In genomic region chr11:64331569-64332371, GRCh38 we compare ENCODE assay signal across 8 cellular contexts. TPM values are rescaled to one million over a fixed set of nuclear protein-coding genes. Genes with fewer than 3 reads are reported as not detected.
A peak's percentile ranks its signal among the peaks of the same experiment; 100 is the strongest.
DNase-seq lines count a peak whose midpoint lies in the region; ATAC-seq and TF ChIP-seq lines count a peak whose summit lies in the region.

No MANE protein-coding gene starts in this region.

- H3K79me2 ChIP-seq in GM23338 (replicated peaks; ENCODE audit: insufficient read depth): no peaks in the 10 kb centered on the region

- H3K27ac ChIP-seq in GM23338 (ENCODE audit: low read depth): no peak overlapping the region

- H3K36me3 Mint-ChIP-seq in GM23338 (ENCODE audit: low read depth): no peaks in the 10 kb centered on the region
- no peaks in the 10 kb centered on the region for H3K36me3 Mint-ChIP-seq in stimulated activated memory B cell treated with anti-CD40 and anti-IgM and Interleukin-4, amounts not matched to agents 10 μg/mL and 1 μg/mL and 100 μg/mL, for 72 hours

- DNase-seq in DMS153 (lab: John Stamatoyannopoulos, UW) (peak; percentile 70), GM23338 (ENCODE audit: low spot score) (peak; percentile 71), NCI-H2029 (lab: John Stamatoyannopoulos, UW) (peak; percentile 82), dermis blood vessel endothelial cell (peak; percentile 85), mesenteric fat pad (ENCODE audit: low spot score) (peak; percentile 90)
- peak; percentile 77 for DNase-seq in activated CD4-positive, CD25-positive, alpha-beta regulatory T cell treated with anti-CD3 and anti-CD28 coated beads, Interleukin-2, amount 50 U/mL, for 72 hours

- H3K27me3 ChIP-seq in GM23338 (ENCODE audit: insufficient read depth): no peaks in the 10 kb centered on the region

- no peaks in the 10 kb centered on the region for H3K9me3 Mint-ChIP-seq in GM23338
- peaks cover 3% of the 10 kb centered on the region for H3K9me3 Mint-ChIP-seq in stimulated activated memory B cell treated with anti-CD40 and anti-IgM and Interleukin-4, amounts not matched to agents 10 μg/mL and 1 μg/mL and 100 μg/mL, for 72 hours

- H2AFZ ChIP-seq in GM23338: peak overlapping the region; percentile 59

- ATAC-seq in GM23338 (peak; percentile 90), HG03135 (IDR thresholded peaks at IDR 0.05; ENCODE audit: unreplicated experiment) (no peak)
- peak; percentile 90 for ATAC-seq in stimulated activated memory B cell treated with anti-CD40 and anti-IgM and Interleukin-4, amounts not matched to agents 10 μg/mL and 1 μg/mL and 100 μg/mL, for 72 hours

- H3K36me3 ChIP-seq in GM23338 (ENCODE audit: insufficient read depth): no peaks in the 10 kb centered on the region

- no peaks in the 10 kb centered on the region for H3K9me2 ChIP-seq in GM23338 (ENCODE audit: insufficient read depth)

- no peak overlapping the region for H3K4me2 ChIP-seq in GM23338

- peaks cover 9% of the 10 kb centered on the region for H3K4me1 Mint-ChIP-seq in GM23338
- H3K4me1 Mint-ChIP-seq in stimulated activated memory B cell treated with anti-CD40 and anti-IgM and Interleukin-4, amounts not matched to agents 10 μg/mL and 1 μg/mL and 100 μg/mL, for 72 hours: peaks cover 33% of the 10 kb centered on the region

- peaks cover 8% of the 10 kb centered on the region for H3K27me3 Mint-ChIP-seq in GM23338 (ENCODE audit: insufficient read depth, low read depth, poor library complexity)
- H3K27me3 Mint-ChIP-seq in stimulated activated memory B cell treated with anti-CD40 and anti-IgM and Interleukin-4, amounts not matched to agents 10 μg/mL and 1 μg/mL and 100 μg/mL, for 72 hours: no peaks in the 10 kb centered on the region

- no peaks in the 10 kb centered on the region for H4K20me1 ChIP-seq in GM23338 (replicated peaks; ENCODE audit: insufficient read depth)

- 0 out of 2 replicates have a peak, but pooled peaks cover 6% of the 10 kb centered on the region for H3F3A ChIP-seq in GM23338 (replicated peaks; ENCODE audit: low read depth)

- no peak overlapping the region for H3K4me3 ChIP-seq in GM23338

- peaks cover 3% of the 10 kb centered on the region; the same call in 1 of the 2 replicates for H3K4me1 ChIP-seq in GM23338 (ENCODE audit: insufficient read depth)

- peak; percentile 54 to 73 for TF ChIP-seq CTCF in GM23338 (conservative IDR thresholded peaks at IDR 0.05; ENCODE audit: low read depth in 2 of 2)

- no peak overlapping the region for H3K4me3 Mint-ChIP-seq in GM23338
- peak overlapping the region; percentile 24 for H3K4me3 Mint-ChIP-seq in stimulated activated memory B cell treated with anti-CD40 and anti-IgM and Interleukin-4, amounts not matched to agents 10 μg/mL and 1 μg/mL and 100 μg/mL, for 72 hours

- H3K27ac Mint-ChIP-seq in GM23338: no peak overlapping the region
- peak overlapping the region; percentile 36 for H3K27ac Mint-ChIP-seq in stimulated activated memory B cell treated with anti-CD40 and anti-IgM and Interleukin-4, amounts not matched to agents 10 μg/mL and 1 μg/mL and 100 μg/mL, for 72 hours

TF ChIP-seq in GM23338, 12 proteins besides CTCF, POLR2A, EP300 and RAD21:
- TF ChIP-seq ZNF114 (CRISPR knock-in tag; IDR thresholded peaks at IDR 0.05) (no peak), CREB1 (CRISPR knock-in tag; IDR thresholded peaks at IDR 0.05; ENCODE audit: low read depth) (no peak), JUNB (IDR thresholded peaks at IDR 0.05; ENCODE audit: unreplicated experiment) (no peak), EZH2 (IDR thresholded peaks at IDR 0.05; ENCODE audit: low read depth, unreplicated experiment) (no peak)

RNA-seq across cellular contexts. Expression of gene CCDC88B, which starts 8.2 kb away (rescaled TPM):
- 12.1 and 12.3 TPM in 2 replicates for total RNA-seq in GM23338 (2014; rRNA removed; shearing (Covaris generic))
- 5.9 and 6.8 TPM in 2 replicates for polyA plus RNA-seq in GM23338 (2016; fragmentation: Nextera tagmentation; extraction: Ambion mirVana)
- total RNA-seq in dermis blood vessel endothelial cell (0.56 and 1.2 TPM in 2 replicates), mesenteric fat pad (11.5 TPM)

RNA-seq across cellular contexts. Expression of gene PRDX5, which starts 13.8 kb away (rescaled TPM):
- total RNA-seq in GM23338 (2014; rRNA removed; shearing (Covaris generic)): 202 and 212 TPM in 2 replicates
- 300 and 312 TPM in 2 replicates for polyA plus RNA-seq in GM23338 (2016; fragmentation: Nextera tagmentation; extraction: Ambion mirVana)
- total RNA-seq in dermis blood vessel endothelial cell (129 and 245 TPM in 2 replicates), mesenteric fat pad (111 TPM)

RNA-seq across cellular contexts. Expression of gene TRMT112, which starts 14.4 kb away (rescaled TPM):
- total RNA-seq in GM23338 (2014; rRNA removed; shearing (Covaris generic)): 298 and 349 TPM in 2 replicates
- 927 and 1,003 TPM in 2 replicates for polyA plus RNA-seq in GM23338 (2016; fragmentation: Nextera tagmentation; extraction: Ambion mirVana)
- total RNA-seq in dermis blood vessel endothelial cell (202 and 290 TPM in 2 replicates), mesenteric fat pad (151 TPM)

RNA-seq across cellular contexts. Expression of gene ESRRA, which starts 26.4 kb away (rescaled TPM):
- total RNA-seq in GM23338 (2014; rRNA removed; shearing (Covaris generic)): 50.1 and 55.1 TPM in 2 replicates
- polyA plus RNA-seq in GM23338 (2016; fragmentation: Nextera tagmentation; extraction: Ambion mirVana): 13.7 and 15.7 TPM in 2 replicates
- 60.3 and 76.7 TPM in 2 replicates for total RNA-seq in dermis blood vessel endothelial cell
- total RNA-seq in mesenteric fat pad: 56.9 TPM

RNA-seq across cellular contexts. Expression of gene RPS6KA4, which starts 27.2 kb away (rescaled TPM):
- 18.6 and 19.9 TPM in 2 replicates for total RNA-seq in GM23338 (2014; rRNA removed; shearing (Covaris generic))
- polyA plus RNA-seq in GM23338 (2016; fragmentation: Nextera tagmentation; extraction: Ambion mirVana): 3.5 and 4.1 TPM in 2 replicates
- total RNA-seq in dermis blood vessel endothelial cell (35.9 and 46.6 TPM in 2 replicates), mesenteric fat pad (26.1 TPM)
